In the genomic region with DNA sequence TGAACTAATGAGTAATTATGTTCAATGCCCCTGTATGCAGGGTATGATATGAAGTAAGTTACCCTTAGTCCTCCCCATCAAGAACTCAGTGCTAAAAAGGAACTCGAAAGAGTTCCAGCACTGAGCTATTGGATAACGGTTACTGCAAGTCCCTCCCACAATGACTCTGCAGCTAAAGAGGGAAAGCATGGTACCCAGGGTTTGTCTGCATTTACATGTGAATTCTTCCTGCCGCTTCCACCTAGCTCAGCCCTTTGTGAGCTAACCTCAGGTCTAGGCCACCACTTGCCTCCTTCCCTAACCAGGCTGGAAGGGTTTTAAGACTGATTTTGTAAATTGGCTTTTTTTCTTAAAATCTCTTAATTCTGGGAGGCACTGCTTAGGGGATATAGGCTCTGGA, we compare ENCODE assay signal across 1 cellular context.
TF ChIP-seq lines count a peak whose summit lies in the region.

No MANE protein-coding gene starts in this region.

TF ChIP-seq in H1, 55 proteins besides CTCF, POLR2A, EP300 and RAD21 (continued from another document):
- 0 out of 4 replicates have a peak, but pooled peaks of 1 of the 2 experiments have one; percentile 17 for TF ChIP-seq HDAC2 (IDR thresholded peaks at IDR 0.05; ENCODE audit: borderline replicate concordance in 1 of 2, low read depth in 2 of 2, low read length in 2 of 2)
- TF ChIP-seq, protein P1, sequence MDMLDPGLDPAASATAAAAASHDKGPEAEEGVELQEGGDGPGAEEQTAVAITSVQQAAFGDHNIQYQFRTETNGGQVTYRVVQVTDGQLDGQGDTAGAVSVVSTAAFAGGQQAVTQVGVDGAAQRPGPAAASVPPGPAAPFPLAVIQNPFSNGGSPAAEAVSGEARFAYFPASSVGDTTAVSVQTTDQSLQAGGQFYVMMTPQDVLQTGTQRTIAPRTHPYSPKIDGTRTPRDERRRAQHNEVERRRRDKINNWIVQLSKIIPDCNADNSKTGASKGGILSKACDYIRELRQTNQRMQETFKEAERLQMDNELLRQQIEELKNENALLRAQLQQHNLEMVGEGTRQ (IDR thresholded peaks at IDR 0.05; ENCODE audit: low read length), result no peak
- no peak for TF ChIP-seq NANOG (IDR thresholded peaks at IDR 0.05; ENCODE audit: insufficient read depth, low read depth, low read length, poor library complexity, severe bottlenecking)
- peak; percentile 48; the same call in 1 of the 2 replicates for TF ChIP-seq YY1 (IDR thresholded peaks at IDR 0.05; ENCODE audit: low read depth, low read length)
- TF ChIP-seq MAFK (IDR thresholded peaks at IDR 0.05; ENCODE audit: low read depth, low read length), result peak; percentile 81; the same call in 1 of the 2 replicates
- TF ChIP-seq SP1 (IDR thresholded peaks at IDR 0.05; ENCODE audit: low read depth, low read length), result no peak
- TF ChIP-seq JUN (IDR thresholded peaks at IDR 0.05; ENCODE audit: low read depth, low read length), result no peak
- no peak for TF ChIP-seq KDM5A (IDR thresholded peaks at IDR 0.05; ENCODE audit: low read length)
- TF ChIP-seq CTBP2 (IDR thresholded peaks at IDR 0.05; ENCODE audit: borderline replicate concordance, insufficient read depth, insufficient read length, low read length), result no peak
- no peak for TF ChIP-seq RFX5 (IDR thresholded peaks at IDR 0.05; ENCODE audit: borderline replicate concordance, low read depth, low read length)
- no peak for TF ChIP-seq BCL11A (IDR thresholded peaks at IDR 0.05; ENCODE audit: low read depth in 2 of 2, low read length in 2 of 2)
- TF ChIP-seq CEBPB (IDR thresholded peaks at IDR 0.05; ENCODE audit: low read depth, low read length), result no peak
- TF ChIP-seq MAX (IDR thresholded peaks at IDR 0.05), result peak; percentile 75
- no peak for TF ChIP-seq TCF12 (IDR thresholded peaks at IDR 0.05; ENCODE audit: low read depth, low read length)
- TF ChIP-seq SRF (IDR thresholded peaks at IDR 0.05; ENCODE audit: low read depth, low read length), result no peak
- peak; percentile 55; the same call in 1 of the 2 replicates for TF ChIP-seq KDM1A (IDR thresholded peaks at IDR 0.05; ENCODE audit: borderline replicate concordance, low read length)
- no peak for TF ChIP-seq TBP (IDR thresholded peaks at IDR 0.05; ENCODE audit: low read depth, low read length)
